Comparison of ENCODE assay signal across 24 cellular contexts in the genomic region with DNA sequence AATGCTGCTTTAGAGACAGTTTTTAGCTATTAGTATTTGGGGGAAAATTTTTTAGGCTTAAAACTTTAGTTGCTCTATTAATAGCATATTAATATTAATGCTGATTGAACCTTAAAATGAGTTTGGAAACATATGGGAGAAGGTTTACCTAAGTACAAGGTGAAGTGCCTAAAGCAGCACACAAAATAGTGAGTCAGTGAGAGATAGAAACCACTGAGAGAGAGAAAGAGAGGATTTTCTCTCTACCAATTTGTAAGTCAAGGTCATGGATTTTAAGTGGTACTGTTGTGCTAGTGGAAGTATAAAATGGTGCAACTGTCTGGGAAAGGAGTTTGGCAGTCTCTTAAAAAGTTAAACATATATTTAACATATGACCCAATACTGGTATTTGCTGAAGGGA.
A peak's percentile ranks its signal among the peaks of the same experiment; 100 is the strongest.
DNase-seq lines count a peak whose midpoint lies in the region; ATAC-seq, FAIRE-seq and TF ChIP-seq lines count a peak whose summit lies in the region.
"Had no signal": no experiment of that assay in that cellular context is flagged by ENCODE, and none has a peak within 500 bp of the region (broad histone marks: within the 10 kb centered on the region; RNA-seq: fewer than 3 reads in every experiment).

No MANE protein-coding gene starts in this region.

- H3K27ac Mint-ChIP-seq in MCF 10A (ENCODE audit: low read depth, unreplicated experiment) (peak overlapping the region; percentile 36), chondrocyte (ENCODE audit: unreplicated experiment) (no peak overlapping the region)
- H3K27ac Mint-ChIP-seq: T-cell had no signal

- H4K20me1 ChIP-seq in mammary epithelial cell (ENCODE audit: insufficient read depth, low read length): no peaks in the 10 kb centered on the region

- peaks cover 34% of the 10 kb centered on the region for H3K4me1 Mint-ChIP-seq in MCF 10A (ENCODE audit: insufficient read depth, unreplicated experiment)
- H3K4me1 Mint-ChIP-seq in chondrocyte (ENCODE audit: low read depth): peaks cover 6% of the 10 kb centered on the region

- intact Hi-C loops in MCF 10A (cut with micrococcal nuclease) (no loop called here), mammary epithelial cell (cut with micrococcal nuclease) (loop anchor here (5.0 kb wide), 1 partner anchor 62 kb away; no protein-coding TSS in a partner anchor)

- peaks cover 10% of the 10 kb centered on the region for H3K4me1 ChIP-seq in mammary epithelial cell (ENCODE audit: insufficient read depth, low read length)

- dilution Hi-C loops in mammary epithelial cell (cut with HindIII; ENCODE audit: low sequenced_read_pairs): no loop called here

- no peaks in the 10 kb centered on the region for H3K27me3 ChIP-seq in mammary epithelial cell (ENCODE audit: insufficient read depth, low read length)
- no peaks in the 10 kb centered on the region for H3K27me3 ChIP-seq in bronchial epithelial cell (ENCODE audit: control insufficient read depth, insufficient read depth, low read length)
- H3K27me3 ChIP-seq: upper lobe of right lung had no signal

- H3K9me3 Mint-ChIP-seq in MCF 10A (ENCODE audit: unreplicated experiment) (peaks cover 7% of the 10 kb centered on the region), chondrocyte (ENCODE audit: low read depth) (no peaks in the 10 kb centered on the region)
- H3K9me3 Mint-ChIP-seq: T-cell had no signal

- TF ChIP-seq CTCF in MCF 10A (IDR thresholded peaks at IDR 0.05; ENCODE audit: unreplicated experiment): no peak
- no peak for TF ChIP-seq CTCF in mammary epithelial cell (conservative IDR thresholded peaks at IDR 0.05 in 1 of 2, IDR thresholded peaks at IDR 0.05 in 1 of 2; ENCODE audit: extremely low read depth in 1 of 2, insufficient read depth in 1 of 2, low read depth in 1 of 2, low read length in 2 of 2)
- TF ChIP-seq CTCF in bronchial epithelial cell (IDR thresholded peaks at IDR 0.05; ENCODE audit: insufficient read depth, low read length, severe bottlenecking): no peak
- TF ChIP-seq CTCF in chondrocyte (IDR thresholded peaks at IDR 0.05): no peak

- H3K4me3 Mint-ChIP-seq in MCF 10A (ENCODE audit: unreplicated experiment) (no peak overlapping the region), chondrocyte (ENCODE audit: unreplicated experiment) (no peak overlapping the region)
- H3K4me3 Mint-ChIP-seq: T-cell had no signal

- no peak overlapping the region for H3K4me2 ChIP-seq in mammary epithelial cell (ENCODE audit: insufficient read depth, low read depth, low read length)

- in situ Hi-C loops in mammary epithelial cell (cut with MboI; ENCODE audit: low sequenced_read_pairs in 2 of 2): no loop called here

- H3K9ac ChIP-seq in mammary epithelial cell (ENCODE audit: insufficient read depth, low read length): no peak overlapping the region

- H3K4me3 ChIP-seq in mammary epithelial cell (replicated peaks in 1 of 3; ENCODE audit: insufficient read depth in 1 of 3, low read depth in 2 of 3, low read length in 3 of 3): no peak overlapping the region
- H3K4me3 ChIP-seq in bronchial epithelial cell (ENCODE audit: low read depth, low read length): no peak overlapping the region
- H3K4me3 ChIP-seq: mucosa of descending colon, psoas muscle, skin epidermis, upper lobe of right lung had no signal

- no peaks in the 10 kb centered on the region for H3K79me2 ChIP-seq in mammary epithelial cell (ENCODE audit: insufficient read depth, low read length)

- DNase-seq in MCF 10A (ENCODE audit: unreplicated experiment) (no peak), mammary epithelial cell (no peak), bronchial epithelial cell (ENCODE audit: low read depth) (peak; percentile 22), GOT3 (lab: John Stamatoyannopoulos, UW) (no peak), chondrocyte (ENCODE audit: low spot score) (no peak), NCI-H748 (lab: John Stamatoyannopoulos, UW; ENCODE audit: unreplicated experiment) (no peak)
- DNase-seq: 8988T; amniotic stem cell; KG1; mucosa of descending colon; NCI-H1092; NCI-H2081 treated with DMSO at 0.1 percent for 48 hours; NCI-H510A treated with DMSO at 0.1 percent for 48 hours; psoas muscle; SHP77 treated with DMSO at 0.1 percent for 48 hours; stimulated activated CD4-positive, alpha-beta T cell treated with anti-CD3 and anti-CD28 coated beads, Interleukin-2, amount 100 ng/mL, for 48 hours; T-cell; upper lobe of right lung had no signal

- H3K27ac ChIP-seq in mammary epithelial cell (ENCODE audit: insufficient read depth, low read depth, low read length): no peak overlapping the region
- H3K27ac ChIP-seq: psoas muscle, upper lobe of right lung had no signal

- POLR2A ChIA-PET in MCF 10A (lab: Yijun Ruan, JAX): interaction anchor here (0.6 to 3.7 kb wide), 3 partner anchors 33 to 426 kb away, joined by 3 to 13 read pairs (median 3); no protein-coding TSS in a partner anchor

- H2AFZ ChIP-seq in mammary epithelial cell (ENCODE audit: low read depth, low read length): no peak overlapping the region

- no TSS peak for BruUV-seq in MCF 10A (replicated peaks; lab: Mats Ljungman, UMichigan)
- BruUV-seq in mammary epithelial cell (replicated peaks; lab: Mats Ljungman, UMichigan): no TSS peak

- no peaks in the 10 kb centered on the region for H3K9me3 ChIP-seq in mammary epithelial cell (replicated peaks; ENCODE audit: insufficient read depth, low read length)
- H3K9me3 ChIP-seq: mucosa of descending colon, psoas muscle, upper lobe of right lung had no signal

- H3K27me3 Mint-ChIP-seq in MCF 10A (ENCODE audit: insufficient read depth, unreplicated experiment) (no peaks in the 10 kb centered on the region), chondrocyte (ENCODE audit: low read depth) (no peaks in the 10 kb centered on the region)
- H3K27me3 Mint-ChIP-seq: T-cell had no signal

- no peak for FAIRE-seq in bronchial epithelial cell (lab: Jason Lieb, UNC)
- FAIRE-seq: G401.6, H1 had no signal

- CTCF ChIA-PET in MCF 10A (lab: Yijun Ruan, JAX) (interaction anchor here (0.8 to 2.0 kb wide), 2 partner anchors 11 to 527 kb away, joined by 3 to 5 read pairs; no protein-coding TSS in a partner anchor), mammary epithelial cell (lab: Charles Lee; ENCODE audit: low non-redundant PET) (no interaction called here)

- ATAC-seq in HG03108 (IDR thresholded peaks at IDR 0.05; ENCODE audit: unreplicated experiment) (peak; percentile 7), GM19324 (IDR thresholded peaks at IDR 0.05; ENCODE audit: low FRiP score, unreplicated experiment) (no peak)
- ATAC-seq: left lobe of liver, T-cell, upper lobe of right lung had no signal

- H3K36me3 ChIP-seq in mammary epithelial cell (ENCODE audit: insufficient read depth, low read length): no peaks in the 10 kb centered on the region
- H3K36me3 ChIP-seq in bronchial epithelial cell (ENCODE audit: control insufficient read depth, insufficient read depth, low read length): no peaks in the 10 kb centered on the region
- H3K36me3 ChIP-seq: upper lobe of right lung had no signal

- H3K36me3 Mint-ChIP-seq in MCF 10A (ENCODE audit: insufficient read depth, unreplicated experiment) (peaks cover 7% of the 10 kb centered on the region), chondrocyte (ENCODE audit: low read depth) (no peaks in the 10 kb centered on the region)
- H3K36me3 Mint-ChIP-seq: T-cell had no signal
